8 cellular contexts compared by ENCODE assay signal in genomic region chr1:61453111-61453961, GRCh38.
DNase-seq lines count a peak whose midpoint lies in the region; ATAC-seq and FAIRE-seq lines count a peak whose summit lies in the region.

No MANE protein-coding gene starts in this region.

- peak overlapping the region; percentile 13 for H3K4me3 Mint-ChIP-seq in activated CD8-positive, alpha-beta memory T cell treated with anti-CD3 and anti-CD28 coated beads, Interleukin-2, amount 10 ng/mL, durations not matched to agents 7 days and 5 days

- H3K9me3 Mint-ChIP-seq in activated CD8-positive, alpha-beta memory T cell treated with anti-CD3 and anti-CD28 coated beads, Interleukin-2, amount 10 ng/mL, durations not matched to agents 7 days and 5 days (ENCODE audit: low read depth), result no peaks in the 10 kb centered on the region

- peaks cover 0 to 20% (median 7%) of the 10 kb centered on the region in 10 experiments; a peak in 7 of 20 replicates for H3K4me1 ChIP-seq in BLaER1 treated with 17β-estradiol and CSF1 and Interleukin-3, amounts not matched to agents 10 nM and 100 nM

- H3K36me3 ChIP-seq in BLaER1 treated with 17β-estradiol and CSF1 and Interleukin-3, amounts not matched to agents 10 nM and 100 nM, result no peaks in the 10 kb centered on the region

- H4K20me1 ChIP-seq in BLaER1 treated with 17β-estradiol and CSF1 and Interleukin-3, amounts not matched to agents 10 nM and 100 nM, result no peaks in the 10 kb centered on the region

- peak overlapping the region in 9 of 11 experiments; percentile 7 to 42 (median 15); a peak in 11 of 22 replicates for H3K4me2 ChIP-seq in BLaER1 treated with 17β-estradiol and CSF1 and Interleukin-3, amounts not matched to agents 10 nM and 100 nM

- H3K4me1 Mint-ChIP-seq in activated CD8-positive, alpha-beta memory T cell treated with anti-CD3 and anti-CD28 coated beads, Interleukin-2, amount 10 ng/mL, durations not matched to agents 7 days and 5 days, result peaks cover 11% of the 10 kb centered on the region

- CTCF ChIA-PET in activated CD8-positive, alpha-beta memory T cell treated with anti-CD3 and anti-CD28 coated beads, Interleukin-2, amount 10 ng/mL, durations not matched to agents 7 days and 5 days (lab: Charles Lee), result interaction anchor here (0.6 to 2.3 kb wide), 21 partner anchors 11 to 1477 kb away, joined by 3 to 11 read pairs (median 4); partner anchors contain the start of gene NFIA

- H3K9ac ChIP-seq in BLaER1 treated with 17β-estradiol and CSF1 and Interleukin-3, amounts not matched to agents 10 nM and 100 nM, result 0 out of 22 replicates have a peak overlapping the region, but pooled peaks of 2 of the 11 experiments have one; percentile 11 to 15

- H3K9me3 ChIP-seq in BLaER1 treated with 17β-estradiol and CSF1 and Interleukin-3, amounts not matched to agents 10 nM and 100 nM (replicated peaks in 1 of 11), result no peaks in the 10 kb centered on the region

- H3K27ac Mint-ChIP-seq in activated CD8-positive, alpha-beta memory T cell treated with anti-CD3 and anti-CD28 coated beads, Interleukin-2, amount 10 ng/mL, durations not matched to agents 7 days and 5 days, result no peak overlapping the region

- no peaks in the 10 kb centered on the region for H3K27me3 ChIP-seq in BLaER1 treated with 17β-estradiol and CSF1 and Interleukin-3, amounts not matched to agents 10 nM and 100 nM

- H3K36me3 Mint-ChIP-seq in activated CD8-positive, alpha-beta memory T cell treated with anti-CD3 and anti-CD28 coated beads, Interleukin-2, amount 10 ng/mL, durations not matched to agents 7 days and 5 days, result no peaks in the 10 kb centered on the region

- H3K27me3 Mint-ChIP-seq in activated CD8-positive, alpha-beta memory T cell treated with anti-CD3 and anti-CD28 coated beads, Interleukin-2, amount 10 ng/mL, durations not matched to agents 7 days and 5 days, result no peaks in the 10 kb centered on the region

- DNase-seq in HTR-8/SVneo (ENCODE audit: insufficient read length, low spot score) (peak; percentile 42), NOMO-1 treated with dmso at 0.1 percent for 144 hours (lab: John Stamatoyannopoulos, UW; ENCODE audit: unreplicated experiment) (peak; percentile 85), epidermal melanocyte (ENCODE audit: insufficient read length, low spot score) (peak; percentile 83), mucosa of gallbladder (ENCODE audit: low spot score) (peak; percentile 90)
- DNase-seq in activated CD8-positive, alpha-beta memory T cell treated with anti-CD3 and anti-CD28 coated beads, Interleukin-2, amount 10 ng/mL, durations not matched to agents 7 days and 5 days, result peak; percentile 81
- DNase-seq in stimulated activated CD8-positive, alpha-beta memory T cell treated with anti-CD3 and anti-CD28 coated beads, Interleukin-4, amount 100 ng/mL, for 1 hour (ENCODE audit: low read depth in 2 of 2, low spot score in 1 of 2), result peak; percentile 17 to 48

- H3K27ac ChIP-seq in BLaER1 treated with 17β-estradiol and CSF1 and Interleukin-3, amounts not matched to agents 10 nM and 100 nM, result peak overlapping the region in 1 of 11 experiments; percentile 40; a peak in 1 of 22 replicates

- no peak overlapping the region for H3K4me3 ChIP-seq in BLaER1 treated with 17β-estradiol and CSF1 and Interleukin-3, amounts not matched to agents 10 nM and 100 nM

- FAIRE-seq in HTR-8/SVneo (lab: Jason Lieb, UNC), result no peak

- ATAC-seq in GM19455 (IDR thresholded peaks at IDR 0.05; ENCODE audit: unreplicated experiment), result peak; percentile 93
- peak; percentile 93 for ATAC-seq in activated CD8-positive, alpha-beta memory T cell treated with anti-CD3 and anti-CD28 coated beads, Interleukin-2, amount 10 ng/mL, durations not matched to agents 7 days and 5 days

Comparison
In these comparisons a context has a peak if more than half of its experiments do, and no peak if none do; other contexts are left out.
1. DNase-seq: peak in every context shown above with its lines; median percentile 90 in mucosa of gallbladder; 85 in NOMO-1 treated with dmso at 0.1 percent for 144 hours; 83 in epidermal melanocyte; 81 in activated CD8-positive, alpha-beta memory T cell treated with anti-CD3 and anti-CD28 coated beads, Interleukin-2, amount 10 ng/mL, durations not matched to agents 7 days and 5 days; 42 in HTR-8/SVneo; 32 in stimulated activated CD8-positive, alpha-beta memory T cell treated with anti-CD3 and anti-CD28 coated beads, Interleukin-4, amount 100 ng/mL, for 1 hour.